In the genomic region with DNA sequence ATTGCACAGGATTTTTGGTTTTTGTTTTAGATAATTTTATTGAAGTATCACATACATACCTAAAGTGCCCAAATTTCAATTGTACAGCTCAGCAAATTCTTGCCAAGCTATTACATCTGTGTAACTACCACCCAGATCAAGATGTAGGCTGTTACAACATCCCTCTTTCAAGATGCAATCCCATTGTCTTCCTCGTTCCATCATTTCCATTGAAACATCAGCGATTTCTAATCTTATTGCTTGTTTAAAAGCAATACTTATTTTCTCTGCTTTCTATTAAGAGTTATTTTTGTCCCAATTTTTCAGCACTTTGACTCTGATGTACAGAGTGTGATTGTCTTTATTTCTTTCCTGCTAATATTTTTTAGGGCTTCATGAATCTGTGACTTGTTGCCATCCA, we compare ENCODE assay signal across 40 cellular contexts.
"Had no signal": no experiment of that assay in that cellular context is flagged by ENCODE, and none has a peak within 500 bp of the region (broad histone marks: within the 10 kb centered on the region; RNA-seq: fewer than 3 reads in every experiment).

No MANE protein-coding gene starts in this region.

- FAIRE-seq: astrocyte, bronchial epithelial cell had no signal

- H3K4me1 ChIP-seq: adrenal gland, ascending aorta, body of pancreas, breast epithelium had no signal

- H3K9me3 Mint-ChIP-seq: activated T-helper 1 cell treated with anti-CD3 and anti-CD28 coated beads, Interleukin-12 subunit alpha, Interleukin-12 subunit beta, Interleukin-2, Interleukin-4 antibody, amounts not matched to agents 30 ng/mL and 10 ng/mL and 1 ng/mL, durations not matched to agents 14 hours and 24 hours and 36 hours; activated T-helper 2 cell treated with anti-CD3 and anti-CD28 coated beads, Interferon-gamma antibody, Interleukin-2, Interleukin-4, amounts not matched to agents 10 μg/mL and 5 μg/mL and 100 μg/mL, durations not matched to agents 14 hours and 24 hours and 36 hours had no signal

- H3K27ac Mint-ChIP-seq: activated naive CD4-positive, alpha-beta T cell treated with anti-CD3 and anti-CD28 coated beads for 36 hours; activated naive CD4-positive, alpha-beta T cell treated with anti-CD3 and anti-CD28 coated beads, Interleukin-2, amount 10 ng/mL, durations not matched to agents 7 days and 5 days; activated naive CD4-positive, alpha-beta T cell treated with anti-CD3 and anti-CD28 coated beads, Interleukin-2, amount 50 U/mL, for 24 hours; activated naive CD4-positive, alpha-beta T cell treated with anti-CD3 and anti-CD28 coated beads, Interleukin-2, amount 50 U/mL, for 72 hours; activated naive CD8-positive, alpha-beta T cell; activated naive CD8-positive, alpha-beta T cell treated with anti-CD3 and anti-CD28 coated beads for 36 hours; activated naive CD8-positive, alpha-beta T cell treated with anti-CD3 and anti-CD28 coated beads, Interleukin-2, amount 10 ng/mL, durations not matched to agents 7 days and 5 days; activated naive CD8-positive, alpha-beta T cell treated with anti-CD3 and anti-CD28 coated beads, Interleukin-2, amount 50 U/mL, for 24 hours; activated T-cell treated with anti-CD3 and anti-CD28 coated beads, Interleukin-2, amount 50 U/mL, for 24 hours; activated T-cell treated with anti-CD3 and anti-CD28 coated beads, Interleukin-2, amount 50 U/mL, for 72 hours; activated T-helper 1 cell treated with anti-CD3 and anti-CD28 coated beads, Interleukin-12 subunit alpha, Interleukin-12 subunit beta, Interleukin-2, Interleukin-4 antibody, amounts not matched to agents 30 ng/mL and 10 ng/mL and 1 ng/mL, durations not matched to agents 14 hours and 24 hours and 36 hours; activated T-helper 17 cell treated with anti-CD3 and anti-CD28 coated beads, Interleukin-2, amount 50 U/mL, for 72 hours; activated T-helper 2 cell treated with anti-CD3 and anti-CD28 coated beads, Interferon-gamma antibody, Interleukin-2, Interleukin-4, amounts not matched to agents 10 μg/mL and 5 μg/mL and 100 μg/mL, durations not matched to agents 14 hours and 24 hours and 36 hours; brain had no signal

- H3K27ac ChIP-seq: adrenal gland, ascending aorta, body of pancreas, brain microvascular endothelial cell, breast epithelium, cardiac muscle cell had no signal

- H3K4me1 Mint-ChIP-seq: activated naive CD4-positive, alpha-beta T cell treated with anti-CD3 and anti-CD28 coated beads, Interleukin-2, amount 10 ng/mL, durations not matched to agents 7 days and 5 days; activated naive CD4-positive, alpha-beta T cell treated with anti-CD3 and anti-CD28 coated beads, Interleukin-2, amount 50 U/mL, for 24 hours; activated naive CD8-positive, alpha-beta T cell treated with anti-CD3 and anti-CD28 coated beads for 36 hours; activated naive CD8-positive, alpha-beta T cell treated with anti-CD3 and anti-CD28 coated beads, Interleukin-2, amount 10 ng/mL, durations not matched to agents 7 days and 5 days; activated naive CD8-positive, alpha-beta T cell treated with anti-CD3 and anti-CD28 coated beads, Interleukin-2, amount 50 U/mL, for 24 hours; activated T-helper 17 cell treated with anti-CD3 and anti-CD28 coated beads, Interleukin-2, amount 50 U/mL, for 72 hours; central memory CD8-positive, alpha-beta T cell had no signal

- H3K4me3 ChIP-seq: adrenal gland, ascending aorta, body of pancreas, breast epithelium, cardiac muscle cell had no signal

- ATAC-seq: activated naive CD4-positive, alpha-beta T cell treated with anti-CD3 and anti-CD28 coated beads, Interleukin-2, amount 50 U/mL, for 72 hours; activated naive CD8-positive, alpha-beta T cell treated with anti-CD3 and anti-CD28 coated beads, Interleukin-2, amount 50 U/mL, for 24 hours; activated T-cell treated with anti-CD3 and anti-CD28 coated beads, Interleukin-2, amount 50 U/mL, for 4 hours; activated T-cell treated with anti-CD3 and anti-CD28 coated beads, Interleukin-2, amount 50 U/mL, for 72 hours; activated T-helper 17 cell treated with anti-CD3 and anti-CD28 coated beads, Interleukin-2, amount 50 U/mL, for 72 hours; body of pancreas had no signal

- DNase-seq: activated effector memory CD4-positive, alpha-beta T cell treated with anti-CD3 and anti-CD28 coated beads, Interleukin-2, amount 50 U/mL, for 16 hours; activated effector memory CD4-positive, alpha-beta T cell treated with Interleukin-2 at 50 U/mL for 16 hours; activated gamma-delta T cell; activated gamma-delta T cell treated with Interleukin-2 at 50 U/mL for 16 hours; activated naive CD4-positive, alpha-beta T cell; activated naive CD4-positive, alpha-beta T cell treated with anti-CD3 and anti-CD28 coated beads for 36 hours; activated naive CD4-positive, alpha-beta T cell treated with anti-CD3 and anti-CD28 coated beads, Interleukin-2, amount 10 ng/mL, durations not matched to agents 7 days and 5 days; activated naive CD4-positive, alpha-beta T cell treated with anti-CD3 and anti-CD28 coated beads, Interleukin-2, amount 50 U/mL, for 16 hours; activated naive CD4-positive, alpha-beta T cell treated with Interleukin-2 at 50 U/mL for 16 hours; activated naive CD8-positive, alpha-beta T cell treated with anti-CD3 and anti-CD28 coated beads for 36 hours; activated naive CD8-positive, alpha-beta T cell treated with anti-CD3 and anti-CD28 coated beads, Interleukin-2, amount 10 ng/mL, durations not matched to agents 7 days and 5 days; activated naive CD8-positive, alpha-beta T cell treated with anti-CD3 and anti-CD28 coated beads, Interleukin-2, amount 50 U/mL, for 24 hours; activated T-cell treated with anti-CD3 and anti-CD28 coated beads, Interleukin-2, amount 50 U/mL, for 1 hour; activated T-cell treated with anti-CD3 and anti-CD28 coated beads, Interleukin-2, amount 50 U/mL, for 24 hours; activated T-cell treated with anti-CD3 and anti-CD28 coated beads, Interleukin-2, amount 50 U/mL, for 4 hours; activated T-cell treated with anti-CD3 and anti-CD28 coated beads, Interleukin-2, amount 50 U/mL, for 48 hours; activated T-cell treated with anti-CD3 and anti-CD28 coated beads, Interleukin-2, amount 50 U/mL, for 72 hours; adrenal gland; amniotic stem cell; amygdala; anterior cingulate cortex; aorta; body of pancreas; brain microvascular endothelial cell; caudate nucleus; central memory CD4-positive, alpha-beta T cell; cerebellar nuclear complex had no signal

- H3K27me3 ChIP-seq: adrenal gland, ascending aorta, body of pancreas, brain microvascular endothelial cell, cardiac muscle cell had no signal

- H3K36me3 ChIP-seq: adrenal gland, ascending aorta, brain microvascular endothelial cell, breast epithelium, cardiac muscle cell had no signal

- H3K27me3 Mint-ChIP-seq: activated naive CD4-positive, alpha-beta T cell treated with anti-CD3 and anti-CD28 coated beads, Interleukin-2, amount 50 U/mL, for 24 hours; activated naive CD8-positive, alpha-beta T cell treated with anti-CD3 and anti-CD28 coated beads for 36 hours had no signal

- H3K4me3 Mint-ChIP-seq: activated naive CD4-positive, alpha-beta T cell treated with anti-CD3 and anti-CD28 coated beads for 36 hours; activated naive CD4-positive, alpha-beta T cell treated with anti-CD3 and anti-CD28 coated beads, Interleukin-2, amount 10 ng/mL, durations not matched to agents 7 days and 5 days; activated naive CD4-positive, alpha-beta T cell treated with anti-CD3 and anti-CD28 coated beads, Interleukin-2, amount 50 U/mL, for 24 hours; activated naive CD8-positive, alpha-beta T cell; activated naive CD8-positive, alpha-beta T cell treated with anti-CD3 and anti-CD28 coated beads for 36 hours; activated naive CD8-positive, alpha-beta T cell treated with anti-CD3 and anti-CD28 coated beads, Interleukin-2, amount 10 ng/mL, durations not matched to agents 7 days and 5 days; activated naive CD8-positive, alpha-beta T cell treated with anti-CD3 and anti-CD28 coated beads, Interleukin-2, amount 50 U/mL, for 24 hours; activated T-cell treated with anti-CD3 and anti-CD28 coated beads, Interleukin-2, amount 50 U/mL, for 24 hours; activated T-cell treated with anti-CD3 and anti-CD28 coated beads, Interleukin-2, amount 50 U/mL, for 4 hours; activated T-cell treated with anti-CD3 and anti-CD28 coated beads, Interleukin-2, amount 50 U/mL, for 72 hours; activated T-helper 1 cell treated with anti-CD3 and anti-CD28 coated beads, Interleukin-12 subunit alpha, Interleukin-12 subunit beta, Interleukin-2, Interleukin-4 antibody, amounts not matched to agents 30 ng/mL and 10 ng/mL and 1 ng/mL, durations not matched to agents 14 hours and 24 hours and 36 hours; activated T-helper 17 cell treated with anti-CD3 and anti-CD28 coated beads, Interleukin-2, amount 50 U/mL, for 72 hours; brain; central memory CD8-positive, alpha-beta T cell had no signal

- H3K36me3 Mint-ChIP-seq: activated naive CD4-positive, alpha-beta T cell treated with anti-CD3 and anti-CD28 coated beads, Interleukin-2, amount 10 ng/mL, durations not matched to agents 7 days and 5 days; activated naive CD4-positive, alpha-beta T cell treated with anti-CD3 and anti-CD28 coated beads, Interleukin-2, amount 50 U/mL, for 24 hours; activated naive CD4-positive, alpha-beta T cell treated with anti-CD3 and anti-CD28 coated beads, Interleukin-2, amount 50 U/mL, for 72 hours; activated naive CD8-positive, alpha-beta T cell; activated naive CD8-positive, alpha-beta T cell treated with anti-CD3 and anti-CD28 coated beads for 36 hours; activated naive CD8-positive, alpha-beta T cell treated with anti-CD3 and anti-CD28 coated beads, Interleukin-2, amount 10 ng/mL, durations not matched to agents 7 days and 5 days; brain had no signal

- H3K9me3 ChIP-seq: ascending aorta had no signal
